ENCODE assay signal across 7 cellular contexts in the genomic region with DNA sequence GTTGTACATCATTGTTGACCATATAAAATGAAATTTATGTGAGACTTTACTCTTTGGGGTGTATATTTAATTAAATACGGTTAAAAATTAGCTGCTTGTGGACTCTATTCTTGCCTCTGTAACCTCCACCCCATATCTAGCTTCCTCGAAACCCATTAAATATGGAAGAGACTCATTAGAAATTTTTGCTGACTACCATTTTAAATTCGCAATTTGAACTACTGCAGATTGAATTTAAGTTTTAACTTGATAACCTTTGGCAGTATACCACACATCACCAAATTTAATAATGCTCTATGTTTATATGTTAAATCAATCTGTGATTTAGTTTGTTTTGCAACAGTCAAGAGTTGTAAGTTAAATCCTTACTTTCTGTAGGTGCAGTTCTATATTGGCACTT.
"Had no signal": no experiment of that assay in that cellular context is flagged by ENCODE, and none has a peak within 500 bp of the region (broad histone marks: within the 10 kb centered on the region; RNA-seq: fewer than 3 reads in every experiment).

No MANE protein-coding gene starts in this region.

- H2AFZ ChIP-seq: GM23338 had no signal

- ATAC-seq: GM23338 had no signal

- H3K4me2 ChIP-seq: GM23338 had no signal

- FAIRE-seq: H1, H54 had no signal

- H3K4me3 ChIP-seq: GM23338 had no signal

- DNase-seq: H9, HCEC 1CT, KG1 had no signal

- H3K27ac ChIP-seq: HL-60 had no signal
